1 cellular context compared by ENCODE assay signal in genomic region chr16:89172171-89172900, GRCh38.
TF ChIP-seq lines count a peak whose summit lies in the region.

No MANE protein-coding gene starts in this region.

TF ChIP-seq in IMR-90, 13 proteins besides CTCF, POLR2A, EP300 and RAD21:
- TF ChIP-seq FOS (IDR thresholded peaks at IDR 0.05; ENCODE audit: low read depth, low read length), result no peak
- TF ChIP-seq BHLHE40 (IDR thresholded peaks at IDR 0.05; ENCODE audit: low read depth, low read length), result no peak
- TF ChIP-seq NFE2L2 (IDR thresholded peaks at IDR 0.05; ENCODE audit: low read depth, low read length), result no peak
- TF ChIP-seq RFX5 (IDR thresholded peaks at IDR 0.05; ENCODE audit: low read depth, low read length), result no peak
- no peak for TF ChIP-seq MAFK (IDR thresholded peaks at IDR 0.05; ENCODE audit: low read depth, low read length)
- TF ChIP-seq SMC3 (IDR thresholded peaks at IDR 0.05; ENCODE audit: low read depth, low read length), result no peak
- TF ChIP-seq CEBPB (IDR thresholded peaks at IDR 0.05; ENCODE audit: low read depth, low read length), result no peak
- no peak for TF ChIP-seq RCOR1 (IDR thresholded peaks at IDR 0.05; ENCODE audit: insufficient replicate concordance, low read length)
- TF ChIP-seq USF2 (IDR thresholded peaks at IDR 0.05; ENCODE audit: low read depth, low read length), result no peak
- no peak for TF ChIP-seq CHD1 (IDR thresholded peaks at IDR 0.05; ENCODE audit: low read depth, low read length)
- no peak for TF ChIP-seq MXI1 (IDR thresholded peaks at IDR 0.05; ENCODE audit: borderline replicate concordance, low read depth, low read length)
- TF ChIP-seq ELK1 (IDR thresholded peaks at IDR 0.05; ENCODE audit: borderline replicate concordance, low read depth, low read length), result no peak
- TF ChIP-seq MAZ (IDR thresholded peaks at IDR 0.05; ENCODE audit: borderline replicate concordance, low read depth, low read length), result no peak
